In the genomic region with DNA sequence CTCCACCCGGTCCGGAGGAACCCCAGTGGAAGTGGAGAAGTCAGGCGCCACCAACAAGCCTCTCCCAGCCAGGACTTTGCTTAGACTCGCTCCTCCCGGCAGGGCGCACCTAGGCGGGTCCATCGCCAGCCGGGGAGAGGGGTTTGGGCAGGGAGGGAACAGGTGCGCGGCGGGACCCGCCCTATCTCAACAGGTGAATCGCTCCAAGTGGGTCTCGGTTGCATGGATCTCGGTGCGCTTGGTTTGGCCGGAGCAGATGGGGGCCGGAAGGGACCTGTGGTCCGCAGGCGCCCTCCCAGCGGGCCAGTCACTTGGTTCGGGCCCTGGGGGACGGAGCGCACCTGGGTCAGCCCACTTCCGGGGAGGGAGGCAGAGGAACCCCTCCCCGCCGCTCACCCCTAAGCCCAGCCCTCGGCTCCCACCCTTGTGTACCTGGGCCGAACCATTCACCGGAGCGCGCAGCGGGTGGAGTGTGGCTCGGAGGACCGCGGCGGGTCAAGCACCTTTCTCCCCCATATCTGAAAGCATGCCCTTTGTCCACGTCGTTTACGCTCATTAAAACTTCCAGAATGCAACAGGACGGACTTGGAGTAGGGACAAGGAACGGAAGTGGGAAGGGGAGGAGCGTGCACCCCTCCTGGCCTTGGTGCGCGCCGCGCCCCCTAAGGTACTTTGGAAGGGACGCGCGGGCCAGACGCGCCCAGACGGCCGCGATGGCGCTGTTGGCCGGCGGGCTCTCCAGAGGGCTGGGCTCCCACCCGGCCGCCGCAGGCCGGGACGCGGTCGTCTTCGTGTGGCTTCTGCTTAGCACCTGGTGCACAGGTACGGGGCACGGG, we compare ENCODE assay signal across 1 cellular context.
TF ChIP-seq lines count a peak whose summit lies in the region.

A gene with protein sequence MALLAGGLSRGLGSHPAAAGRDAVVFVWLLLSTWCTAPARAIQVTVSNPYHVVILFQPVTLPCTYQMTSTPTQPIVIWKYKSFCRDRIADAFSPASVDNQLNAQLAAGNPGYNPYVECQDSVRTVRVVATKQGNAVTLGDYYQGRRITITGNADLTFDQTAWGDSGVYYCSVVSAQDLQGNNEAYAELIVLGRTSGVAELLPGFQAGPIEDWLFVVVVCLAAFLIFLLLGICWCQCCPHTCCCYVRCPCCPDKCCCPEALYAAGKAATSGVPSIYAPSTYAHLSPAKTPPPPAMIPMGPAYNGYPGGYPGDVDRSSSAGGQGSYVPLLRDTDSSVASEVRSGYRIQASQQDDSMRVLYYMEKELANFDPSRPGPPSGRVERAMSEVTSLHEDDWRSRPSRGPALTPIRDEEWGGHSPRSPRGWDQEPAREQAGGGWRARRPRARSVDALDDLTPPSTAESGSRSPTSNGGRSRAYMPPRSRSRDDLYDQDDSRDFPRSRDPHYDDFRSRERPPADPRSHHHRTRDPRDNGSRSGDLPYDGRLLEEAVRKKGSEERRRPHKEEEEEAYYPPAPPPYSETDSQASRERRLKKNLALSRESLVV (plus strand): TSS at position 693 of the 836 bp plus-strand sequence. CDS start 21 bp downstream, at position 714.

TF ChIP-seq in K562, 482 proteins besides CTCF, POLR2A, EP300 and RAD21 (continued from another document and continues in another):
- TF ChIP-seq, protein P1, sequence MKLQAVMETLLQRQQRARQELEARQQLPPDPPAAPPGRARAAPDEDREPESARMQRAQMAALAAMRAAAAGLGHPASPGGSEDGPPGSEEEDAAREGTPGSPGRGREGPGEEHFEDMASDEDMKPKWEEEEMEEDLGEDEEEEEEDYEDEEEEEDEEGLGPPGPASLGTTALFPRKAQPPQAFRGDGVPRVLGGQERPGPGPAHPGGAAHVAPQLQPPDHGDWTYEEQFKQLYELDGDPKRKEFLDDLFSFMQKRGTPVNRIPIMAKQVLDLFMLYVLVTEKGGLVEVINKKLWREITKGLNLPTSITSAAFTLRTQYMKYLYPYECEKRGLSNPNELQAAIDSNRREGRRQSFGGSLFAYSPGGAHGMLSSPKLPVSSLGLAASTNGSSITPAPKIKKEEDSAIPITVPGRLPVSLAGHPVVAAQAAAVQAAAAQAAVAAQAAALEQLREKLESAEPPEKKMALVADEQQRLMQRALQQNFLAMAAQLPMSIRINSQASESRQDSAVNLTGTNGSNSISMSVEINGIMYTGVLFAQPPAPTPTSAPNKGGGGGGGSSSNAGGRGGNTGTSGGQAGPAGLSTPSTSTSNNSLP (IDR thresholded peaks at IDR 0.05; ENCODE audit: borderline replicate concordance, low read depth, low read length), result no peak
- TF ChIP-seq, protein P2, sequence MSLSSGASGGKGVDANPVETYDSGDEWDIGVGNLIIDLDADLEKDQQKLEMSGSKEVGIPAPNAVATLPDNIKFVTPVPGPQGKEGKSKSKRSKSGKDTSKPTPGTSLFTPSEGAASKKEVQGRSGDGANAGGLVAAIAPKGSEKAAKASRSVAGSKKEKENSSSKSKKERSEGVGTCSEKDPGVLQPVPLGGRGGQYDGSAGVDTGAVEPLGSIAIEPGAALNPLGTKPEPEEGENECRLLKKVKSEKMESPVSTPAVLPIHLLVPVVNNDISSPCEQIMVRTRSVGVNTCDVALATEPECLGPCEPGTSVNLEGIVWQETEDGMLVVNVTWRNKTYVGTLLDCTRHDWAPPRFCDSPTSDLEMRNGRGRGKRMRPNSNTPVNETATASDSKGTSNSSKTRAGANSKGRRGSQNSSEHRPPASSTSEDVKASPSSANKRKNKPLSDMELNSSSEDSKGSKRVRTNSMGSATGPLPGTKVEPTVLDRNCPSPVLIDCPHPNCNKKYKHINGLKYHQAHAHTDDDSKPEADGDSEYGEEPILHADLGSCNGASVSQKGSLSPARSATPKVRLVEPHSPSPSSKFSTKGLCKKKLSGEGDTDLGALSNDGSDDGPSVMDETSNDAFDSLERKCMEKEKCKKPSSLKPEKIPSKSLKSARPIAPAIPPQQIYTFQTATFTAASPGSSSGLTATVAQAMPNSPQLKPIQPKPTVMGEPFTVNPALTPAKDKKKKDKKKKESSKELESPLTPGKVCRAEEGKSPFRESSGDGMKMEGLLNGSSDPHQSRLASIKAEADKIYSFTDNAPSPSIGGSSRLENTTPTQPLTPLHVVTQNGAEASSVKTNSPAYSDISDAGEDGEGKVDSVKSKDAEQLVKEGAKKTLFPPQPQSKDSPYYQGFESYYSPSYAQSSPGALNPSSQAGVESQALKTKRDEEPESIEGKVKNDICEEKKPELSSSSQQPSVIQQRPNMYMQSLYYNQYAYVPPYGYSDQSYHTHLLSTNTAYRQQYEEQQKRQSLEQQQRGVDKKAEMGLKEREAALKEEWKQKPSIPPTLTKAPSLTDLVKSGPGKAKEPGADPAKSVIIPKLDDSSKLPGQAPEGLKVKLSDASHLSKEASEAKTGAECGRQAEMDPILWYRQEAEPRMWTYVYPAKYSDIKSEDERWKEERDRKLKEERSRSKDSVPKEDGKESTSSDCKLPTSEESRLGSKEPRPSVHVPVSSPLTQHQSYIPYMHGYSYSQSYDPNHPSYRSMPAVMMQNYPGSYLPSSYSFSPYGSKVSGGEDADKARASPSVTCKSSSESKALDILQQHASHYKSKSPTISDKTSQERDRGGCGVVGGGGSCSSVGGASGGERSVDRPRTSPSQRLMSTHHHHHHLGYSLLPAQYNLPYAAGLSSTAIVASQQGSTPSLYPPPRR (CRISPR knock-in tag; IDR thresholded peaks at IDR 0.05; ENCODE audit: borderline replicate concordance), result no peak
- TF ChIP-seq SRSF3 (IDR thresholded peaks at IDR 0.05; ENCODE audit: insufficient read depth, low read length), result no peak
- TF ChIP-seq SIN3A (IDR thresholded peaks at IDR 0.05; ENCODE audit: borderline replicate concordance in 2 of 2, control insufficient read depth in 1 of 2, low read depth in 2 of 2, low read length in 2 of 2), result peak; percentile 74 to 78; a peak in 3 of 4 replicates
- no peak for TF ChIP-seq ZNF124 (CRISPR knock-in tag; IDR thresholded peaks at IDR 0.05)
- TF ChIP-seq ZNF282 (CRISPR knock-in tag; IDR thresholded peaks at IDR 0.05), result no peak
- TF ChIP-seq ZNF785 (CRISPR knock-in tag; IDR thresholded peaks at IDR 0.05), result no peak
- TF ChIP-seq, protein P3, sequence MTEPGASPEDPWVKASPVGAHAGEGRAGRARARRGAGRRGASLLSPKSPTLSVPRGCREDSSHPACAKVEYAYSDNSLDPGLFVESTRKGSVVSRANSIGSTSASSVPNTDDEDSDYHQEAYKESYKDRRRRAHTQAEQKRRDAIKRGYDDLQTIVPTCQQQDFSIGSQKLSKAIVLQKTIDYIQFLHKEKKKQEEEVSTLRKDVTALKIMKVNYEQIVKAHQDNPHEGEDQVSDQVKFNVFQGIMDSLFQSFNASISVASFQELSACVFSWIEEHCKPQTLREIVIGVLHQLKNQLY (CRISPR knock-in tag; conservative IDR thresholded peaks at IDR 0.05), result no peak
- no peak for TF ChIP-seq ZNF232 (CRISPR knock-in tag; IDR thresholded peaks at IDR 0.05)
- no peak for TF ChIP-seq ZKSCAN3 (CRISPR knock-in tag; IDR thresholded peaks at IDR 0.05)
- peak; percentile 97 for TF ChIP-seq TBP (optimal IDR thresholded peaks at IDR 0.05; ENCODE audit: low read depth, low read length)
- peak; percentile 24 to 25; a peak in 2 of 4 replicates for TF ChIP-seq SIX5 (IDR thresholded peaks at IDR 0.05; ENCODE audit: borderline replicate concordance in 1 of 2, insufficient read depth in 1 of 2, low read depth in 1 of 2, low read length in 2 of 2)
- TF ChIP-seq NBN (IDR thresholded peaks at IDR 0.05; ENCODE audit: low read depth), result peak; percentile 50
- TF ChIP-seq, protein P4, sequence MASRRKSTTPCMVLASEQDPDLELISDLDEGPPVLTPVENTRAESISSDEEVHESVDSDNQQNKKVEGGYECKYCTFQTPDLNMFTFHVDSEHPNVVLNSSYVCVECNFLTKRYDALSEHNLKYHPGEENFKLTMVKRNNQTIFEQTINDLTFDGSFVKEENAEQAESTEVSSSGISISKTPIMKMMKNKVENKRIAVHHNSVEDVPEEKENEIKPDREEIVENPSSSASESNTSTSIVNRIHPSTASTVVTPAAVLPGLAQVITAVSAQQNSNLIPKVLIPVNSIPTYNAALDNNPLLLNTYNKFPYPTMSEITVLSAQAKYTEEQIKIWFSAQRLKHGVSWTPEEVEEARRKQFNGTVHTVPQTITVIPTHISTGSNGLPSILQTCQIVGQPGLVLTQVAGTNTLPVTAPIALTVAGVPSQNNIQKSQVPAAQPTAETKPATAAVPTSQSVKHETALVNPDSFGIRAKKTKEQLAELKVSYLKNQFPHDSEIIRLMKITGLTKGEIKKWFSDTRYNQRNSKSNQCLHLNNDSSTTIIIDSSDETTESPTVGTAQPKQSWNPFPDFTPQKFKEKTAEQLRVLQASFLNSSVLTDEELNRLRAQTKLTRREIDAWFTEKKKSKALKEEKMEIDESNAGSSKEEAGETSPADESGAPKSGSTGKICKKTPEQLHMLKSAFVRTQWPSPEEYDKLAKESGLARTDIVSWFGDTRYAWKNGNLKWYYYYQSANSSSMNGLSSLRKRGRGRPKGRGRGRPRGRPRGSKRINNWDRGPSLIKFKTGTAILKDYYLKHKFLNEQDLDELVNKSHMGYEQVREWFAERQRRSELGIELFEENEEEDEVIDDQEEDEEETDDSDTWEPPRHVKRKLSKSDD (conservative IDR thresholded peaks at IDR 0.05; ENCODE audit: low read length), result no peak
- TF ChIP-seq GABPB1 (CRISPR knock-in tag; IDR thresholded peaks at IDR 0.05), result peak; percentile 90
- peak; percentile 36; the same call in 1 of the 2 replicates for TF ChIP-seq ERF (CRISPR knock-in tag; IDR thresholded peaks at IDR 0.05)
- TF ChIP-seq MAZ (CRISPR knock-in tag; conservative IDR thresholded peaks at IDR 0.05 in 1 of 2, IDR thresholded peaks at IDR 0.05 in 1 of 2), result peak; percentile 66 to 92; a peak in 2 of 4 replicates
- TF ChIP-seq ZNF780A (CRISPR knock-in tag; IDR thresholded peaks at IDR 0.05), result no peak
- no peak; the same call in 1 of the 2 replicates for TF ChIP-seq TCF3 (CRISPR knock-in tag; IDR thresholded peaks at IDR 0.05)
- TF ChIP-seq ESRRB (CRISPR knock-in tag; IDR thresholded peaks at IDR 0.05; ENCODE audit: borderline replicate concordance), result no peak
- TF ChIP-seq KDM5B (IDR thresholded peaks at IDR 0.05; ENCODE audit: insufficient replicate concordance, low read depth, low read length), result peak; percentile 99
- TF ChIP-seq ZNF184 (CRISPR knock-in tag; IDR thresholded peaks at IDR 0.05), result no peak
- TF ChIP-seq GABPA (tag; conservative IDR thresholded peaks at IDR 0.05; ENCODE audit: low read depth), result peak; percentile 90
- no peak for TF ChIP-seq IFI16 (CRISPR knock-in tag; IDR thresholded peaks at IDR 0.05)
- no peak for TF ChIP-seq ETS2 (tag; IDR thresholded peaks at IDR 0.05; ENCODE audit: borderline replicate concordance, poor library complexity, severe bottlenecking)
- peak; percentile 76 for TF ChIP-seq FIP1L1 (IDR thresholded peaks at IDR 0.05; ENCODE audit: low read depth, low read length, poor library complexity, severe bottlenecking)
- TF ChIP-seq CTBP1 (IDR thresholded peaks at IDR 0.05; ENCODE audit: borderline replicate concordance), result peak; percentile 95
- no peak for TF ChIP-seq GTF2F1 (IDR thresholded peaks at IDR 0.05; ENCODE audit: low read depth, low read length)
- no peak for TF ChIP-seq ZNF77 (CRISPR knock-in tag; IDR thresholded peaks at IDR 0.05)
- TF ChIP-seq MECOM (CRISPR knock-in tag; IDR thresholded peaks at IDR 0.05), result 0 out of 2 replicates have a peak, but pooled peaks have one; percentile 8
- no peak for TF ChIP-seq NFATC3 (IDR thresholded peaks at IDR 0.05)
- no peak for TF ChIP-seq MTF1 (CRISPR knock-in tag; IDR thresholded peaks at IDR 0.05; ENCODE audit: borderline replicate concordance)
- TF ChIP-seq GTF2A2 (tag; IDR thresholded peaks at IDR 0.05), result no peak
- no peak for TF ChIP-seq FOXJ3 (CRISPR knock-in tag; IDR thresholded peaks at IDR 0.05)
- peak; percentile 99; the same call in 1 of the 2 replicates for TF ChIP-seq FOXK1 (CRISPR knock-in tag; IDR thresholded peaks at IDR 0.05; ENCODE audit: borderline replicate concordance)
- no peak for TF ChIP-seq HDGF (IDR thresholded peaks at IDR 0.05)
- TF ChIP-seq HDAC3 (IDR thresholded peaks at IDR 0.05; ENCODE audit: borderline replicate concordance, partially characterized antibody), result no peak
- TF ChIP-seq SNAPC5 (CRISPR knock-in tag; IDR thresholded peaks at IDR 0.05), result no peak
- TF ChIP-seq ELF4 (CRISPR knock-in tag; IDR thresholded peaks at IDR 0.05), result no peak
- TF ChIP-seq ZNF764 (CRISPR knock-in tag; IDR thresholded peaks at IDR 0.05; ENCODE audit: low read depth), result no peak
- TF ChIP-seq ARID2 (IDR thresholded peaks at IDR 0.05), result no peak
- TF ChIP-seq ZBTB1 (CRISPR knock-in tag; IDR thresholded peaks at IDR 0.05; ENCODE audit: borderline replicate concordance, low read depth), result no peak
- no peak for TF ChIP-seq EZH2 (IDR thresholded peaks at IDR 0.05; ENCODE audit: borderline replicate concordance, low read depth, low read length)
- TF ChIP-seq CREM (IDR thresholded peaks at IDR 0.05; ENCODE audit: low read depth), result peak; percentile 35
- no peak for TF ChIP-seq ZNF274 (IDR thresholded peaks at IDR 0.05; ENCODE audit: borderline replicate concordance, low read depth, low read length)
- TF ChIP-seq RCOR1 (IDR thresholded peaks at IDR 0.05; ENCODE audit: borderline replicate concordance in 1 of 2, low read depth in 2 of 2, low read length in 2 of 2), result peak in 1 of 2 experiments; percentile 4; a peak in 1 of 4 replicates
- TF ChIP-seq STAT5B (CRISPR knock-in tag; IDR thresholded peaks at IDR 0.05), result no peak
- TF ChIP-seq TAF9B (IDR thresholded peaks at IDR 0.05; ENCODE audit: partially characterized antibody), result no peak
- TF ChIP-seq CHD2 (IDR thresholded peaks at IDR 0.05; ENCODE audit: low read depth, low read length), result no peak; the same call in 1 of the 2 replicates
